In the genomic region with DNA sequence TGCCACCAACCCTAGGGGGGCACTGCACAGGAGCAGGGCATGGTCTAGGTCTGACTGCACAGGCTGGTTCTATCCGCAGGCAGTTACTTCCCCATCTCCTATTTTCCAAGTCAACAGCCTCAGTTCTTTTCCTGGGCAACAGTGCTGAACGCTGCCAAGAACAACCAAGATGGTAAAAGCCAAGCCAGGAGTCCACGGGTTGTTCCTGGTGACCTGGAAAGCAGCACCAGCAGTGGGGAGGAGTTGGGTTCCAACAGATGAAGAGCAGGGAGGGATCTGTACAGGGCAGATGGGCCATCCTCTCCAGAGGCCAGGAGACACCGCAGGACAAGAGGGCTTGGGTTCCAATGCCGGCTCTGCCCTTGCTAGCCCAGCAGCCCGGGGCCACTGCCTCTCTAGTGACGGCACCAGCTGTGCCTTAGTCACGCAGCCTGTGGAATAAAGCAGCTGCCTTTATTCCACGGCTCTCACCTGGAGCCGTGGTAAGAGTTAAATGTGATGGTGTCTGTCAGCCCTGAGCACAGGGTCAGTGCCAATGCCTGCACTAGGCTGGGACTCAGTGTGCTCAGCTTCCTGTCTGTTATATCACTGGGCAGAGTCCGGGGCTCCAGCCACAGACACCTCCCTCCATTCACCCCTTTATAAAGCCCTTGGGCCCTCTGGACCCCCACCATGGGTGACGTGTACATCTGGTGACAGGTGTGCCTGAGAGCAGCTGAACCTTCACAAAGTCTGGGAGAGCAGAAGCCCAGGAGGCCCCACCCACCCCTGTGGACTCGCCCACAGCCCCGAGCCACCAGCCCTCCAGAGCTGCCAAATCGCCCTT, we compare ENCODE assay signal across 20 cellular contexts. TPM values are rescaled to one million over a fixed set of nuclear protein-coding genes. Genes with fewer than 3 reads are reported as not detected.
DNase-seq lines count a peak whose midpoint lies in the region; ATAC-seq and TF ChIP-seq lines count a peak whose summit lies in the region.
"Had no signal": no experiment of that assay in that cellular context is flagged by ENCODE, and none has a peak within 500 bp of the region (broad histone marks: within the 10 kb centered on the region; RNA-seq: fewer than 3 reads in every experiment).

No MANE protein-coding gene starts in this region.

- H3K36me3 Mint-ChIP-seq in activated naive CD4-positive, alpha-beta T cell treated with anti-CD3 and anti-CD28 coated beads for 36 hours (ENCODE audit: low read depth) = peaks cover 62% of the 10 kb centered on the region

- H3K27me3 Mint-ChIP-seq in activated naive CD4-positive, alpha-beta T cell treated with anti-CD3 and anti-CD28 coated beads for 36 hours (ENCODE audit: low read depth) = no peaks in the 10 kb centered on the region
- H3K27me3 Mint-ChIP-seq: CD4-positive, alpha-beta T cell had no signal

- TF ChIP-seq CTCF in neutrophil (IDR thresholded peaks at IDR 0.05) = no peak

- CTCF ChIA-PET in activated naive CD4-positive, alpha-beta T cell treated with anti-CD3 and anti-CD28 coated beads for 36 hours (lab: Charles Lee) = no interaction called here

- peaks cover 18% of the 10 kb centered on the region for H3K4me1 Mint-ChIP-seq in activated naive CD4-positive, alpha-beta T cell treated with anti-CD3 and anti-CD28 coated beads for 36 hours (ENCODE audit: low read depth)

- H3K27ac Mint-ChIP-seq in activated naive CD4-positive, alpha-beta T cell treated with anti-CD3 and anti-CD28 coated beads for 36 hours = peak overlapping the region; percentile 57
- H3K27ac Mint-ChIP-seq: CD4-positive, alpha-beta T cell had no signal

- H3K36me3 ChIP-seq in neutrophil = peaks cover 94% of the 10 kb centered on the region
- H3K36me3 ChIP-seq: ovary had no signal

- H3K9me3 ChIP-seq in neutrophil = no peaks in the 10 kb centered on the region
- H3K9me3 ChIP-seq: ovary, upper lobe of left lung had no signal

- no peak overlapping the region for H3K4me3 Mint-ChIP-seq in activated naive CD4-positive, alpha-beta T cell treated with anti-CD3 and anti-CD28 coated beads for 36 hours
- H3K4me3 Mint-ChIP-seq: CD4-positive, alpha-beta T cell had no signal

- no peak for ATAC-seq in HG03135 (IDR thresholded peaks at IDR 0.05; ENCODE audit: unreplicated experiment)
- ATAC-seq: left colon had no signal

- peaks cover 18 to 29% of the 10 kb centered on the region in 2 experiments for H3K4me1 ChIP-seq in neutrophil (ENCODE audit: control insufficient read depth in 1 of 2, insufficient read depth in 1 of 2, low read depth in 1 of 2, low read length in 1 of 2)
- H3K4me1 ChIP-seq: upper lobe of left lung had no signal

- H3K4me3 ChIP-seq in neutrophil (ENCODE audit: low read depth in 1 of 2, low read length in 1 of 2) = no peak overlapping the region
- H3K4me3 ChIP-seq: coronary artery, ovary, upper lobe of left lung had no signal

- DNase-seq in activated naive CD4-positive, alpha-beta T cell treated with anti-CD3 and anti-CD28 coated beads for 36 hours = no peak
- DNase-seq in activated naive CD4-positive, alpha-beta T cell treated with anti-CD3 and anti-CD28 coated beads, Interleukin-2, amount 50 U/mL, for 16 hours = no peak
- no peak for DNase-seq in posterior vena cava (ENCODE audit: low spot score)
- no peak for DNase-seq in stimulated activated CD4-positive, alpha-beta T cell treated with anti-CD3 and anti-CD28 coated beads, Interleukin-1b, Interleukin-23, amount 100 ng/mL, for 48 hours
- DNase-seq in stimulated activated CD8-positive, alpha-beta memory T cell treated with anti-CD3 and anti-CD28 coated beads, Interleukin-4, amount 100 ng/mL, for 48 hours = no peak
- DNase-seq: activated gamma-delta T cell treated with Interleukin-2 at 50 U/mL for 16 hours; CD4-positive, alpha-beta T cell; foreskin melanocyte; IMR-90; left colon; NCI-H187 treated with DMSO at 0.1 percent for 48 hours; NCI-H446; small intestine; upper lobe of left lung; WERI-Rb-1 had no signal

- intact Hi-C loops in activated naive CD4-positive, alpha-beta T cell treated with anti-CD3 and anti-CD28 coated beads for 36 hours (cut with micrococcal nuclease) = no loop called here
- intact Hi-C loops in posterior vena cava (cut with DNase I) = no loop called here

- H3K27ac ChIP-seq in cingulate gyrus (ENCODE audit: low read depth, low read length) = peak overlapping the region; percentile 34
- peak overlapping the region; percentile 100 for H3K27ac ChIP-seq in neutrophil
- H3K27ac ChIP-seq: ovary, upper lobe of left lung, WERI-Rb-1 had no signal

- no peaks in the 10 kb centered on the region for H3K27me3 ChIP-seq in neutrophil
- H3K27me3 ChIP-seq: ovary, upper lobe of left lung had no signal

- H3K9me3 Mint-ChIP-seq in activated naive CD4-positive, alpha-beta T cell treated with anti-CD3 and anti-CD28 coated beads for 36 hours = no peaks in the 10 kb centered on the region
- H3K9me3 Mint-ChIP-seq: CD4-positive, alpha-beta T cell had no signal

RNA-seq across cellular contexts. Expression of gene MARF1, which starts 44.9 kb away (rescaled TPM):
- 10 to 100 TPM; 72.6 to 80.2 TPM for total RNA-seq in activated naive CD4-positive, alpha-beta T cell treated with anti-CD3 and anti-CD28 coated beads for 36 hours
- 10 to 100 TPM; 58.3 to 60.6 TPM for total RNA-seq in posterior vena cava

RNA-seq across cellular contexts. Expression of gene NDE1, which starts 52.0 kb away (rescaled TPM):
- 100 to 1,000 TPM; 150 to 161 TPM for total RNA-seq in activated naive CD4-positive, alpha-beta T cell treated with anti-CD3 and anti-CD28 coated beads for 36 hours
- total RNA-seq in posterior vena cava = 10 to 100 TPM; 32.3 to 38.1 TPM
